Comparison of ENCODE assay signal across 8 cellular contexts in genomic region chr1:158203693-158204457, GRCh38. TPM values are rescaled to one million over a fixed set of nuclear protein-coding genes. Genes with fewer than 3 reads are reported as not detected.
A peak's percentile ranks its signal among the peaks of the same experiment; 100 is the strongest.
DNase-seq lines count a peak whose midpoint lies in the region; ATAC-seq and TF ChIP-seq lines count a peak whose summit lies in the region.

No MANE protein-coding gene starts in this region.

- peak overlapping the region; percentile 85; the same call in 1 of the 2 replicates for H2AFZ ChIP-seq in OCI-LY7 (ENCODE audit: low read length)

- no peak overlapping the region for H3K4me3 Mint-ChIP-seq in chondrocyte (ENCODE audit: unreplicated experiment)

- peaks cover 2% of the 10 kb centered on the region for H3K9me3 Mint-ChIP-seq in chondrocyte (ENCODE audit: low read depth)

- no peaks in the 10 kb centered on the region for H3K27me3 ChIP-seq in AG04450 (ENCODE audit: control insufficient read depth, insufficient read depth, low read length)

- no peaks in the 10 kb centered on the region for H3K36me3 Mint-ChIP-seq in chondrocyte (ENCODE audit: low read depth)

- in situ Hi-C loops in G401 (cut with HindIII; ENCODE audit: low sequenced_read_pairs) = no loop called here

- CTCF ChIA-PET in AG04450 (lab: Charles Lee) (interaction anchor here (0.6 to 6.0 kb wide), 23 partner anchors 10 to 867 kb away, joined by 3 to 79 read pairs (median 4); no protein-coding TSS in a partner anchor), OCI-LY7 (lab: Charles Lee; ENCODE audit: unreplicated experiment) (interaction anchor here (0.6 to 1.8 kb wide), 6 partner anchors 41 to 292 kb away, joined by 3 to 13 read pairs (median 3); no protein-coding TSS in a partner anchor)

- no peaks in the 10 kb centered on the region for H3K79me2 ChIP-seq in OCI-LY7 (ENCODE audit: insufficient read depth, low read depth, low read length)

- ATAC-seq in HG03432 (IDR thresholded peaks at IDR 0.05; ENCODE audit: unreplicated experiment) = peak; percentile 51
- ATAC-seq in HG03342 (IDR thresholded peaks at IDR 0.05; ENCODE audit: unreplicated experiment) = no peak
- ATAC-seq in HG03571 (IDR thresholded peaks at IDR 0.05; ENCODE audit: unreplicated experiment) = no peak

- peaks cover 32% of the 10 kb centered on the region for H3K27me3 Mint-ChIP-seq in chondrocyte (ENCODE audit: low read depth)

- H3K27ac Mint-ChIP-seq in chondrocyte (ENCODE audit: unreplicated experiment) = no peak overlapping the region

- H3K4me1 Mint-ChIP-seq in chondrocyte (ENCODE audit: low read depth) = no peaks in the 10 kb centered on the region

- peak overlapping the region; percentile 31 for H3K4me2 ChIP-seq in OCI-LY7 (ENCODE audit: low read length)

- intact Hi-C loops in OCI-LY7 (cut with micrococcal nuclease; ENCODE audit: unreplicated experiment) = loop anchor here (1.0 to 10.0 kb wide), 3 partner anchors 23 to 291 kb away; partner anchors contain the start of gene CD1D

- H3K9me2 ChIP-seq in OCI-LY7 (ENCODE audit: insufficient read depth, low read length) = no peaks in the 10 kb centered on the region

- H3K4me1 ChIP-seq in OCI-LY7 (ENCODE audit: insufficient read depth, low read length, poor library complexity, severe bottlenecking) = peaks cover 6% of the 10 kb centered on the region

- no TSS peak for BruUV-seq in OCI-LY7 (replicated peaks; lab: Mats Ljungman, UMichigan)

- TF ChIP-seq CTCF in AG04450 (IDR thresholded peaks at IDR 0.05; ENCODE audit: low read depth, low read length) = peak; percentile 73
- TF ChIP-seq CTCF in OCI-LY7 (conservative IDR thresholded peaks at IDR 0.05; ENCODE audit: low read length) = peak; percentile 98
- TF ChIP-seq CTCF in chondrocyte (IDR thresholded peaks at IDR 0.05) = peak; percentile 94

- DNase-seq in AG04450 (ENCODE audit: low read depth, low spot score) = peak; percentile 23
- peak; percentile 53 for DNase-seq in G401 (ENCODE audit: low spot score)
- DNase-seq in OCI-LY7 (ENCODE audit: low spot score) = peak; percentile 75
- DNase-seq in chondrocyte (ENCODE audit: low spot score) = no peak
- DNase-seq in medulla oblongata (ENCODE audit: extremely low spot score) = peak; percentile 88

- no peaks in the 10 kb centered on the region for H3K36me3 ChIP-seq in OCI-LY7 (ENCODE audit: insufficient read depth, low read length)

- no peak overlapping the region for H3K27ac ChIP-seq in AG04450 (ENCODE audit: low read depth, low read length)
- H3K27ac ChIP-seq in OCI-LY7 (ENCODE audit: low read depth, low read length, poor library complexity, severe bottlenecking) = no peak overlapping the region

- H3K9me3 ChIP-seq in AG04450 (ENCODE audit: control insufficient read depth, insufficient read depth, low read length) = no peaks in the 10 kb centered on the region
- peaks cover 6% of the 10 kb centered on the region; the same call in 1 of the 2 replicates for H3K9me3 ChIP-seq in OCI-LY7 (ENCODE audit: low read length)

- H3K4me3 ChIP-seq in AG04450 (ENCODE audit: low read depth, low read length) (no peak overlapping the region), OCI-LY7 (ENCODE audit: low read depth, low read length, poor library complexity, severe bottlenecking) (no peak overlapping the region)

- POLR2A ChIA-PET in AG04450 (lab: Yijun Ruan, JAX) (no interaction called here), OCI-LY7 (lab: Charles Lee) (interaction anchor here (0.6 to 1.7 kb wide), 6 partner anchors 14 to 166 kb away, joined by 3 to 10 read pairs (median 4); no protein-coding TSS in a partner anchor)

- H4K20me1 ChIP-seq in OCI-LY7 (ENCODE audit: insufficient read depth, low read length) = no peaks in the 10 kb centered on the region

RNA-seq across cellular contexts. Expression of gene CD1D, which starts 23.2 kb away (rescaled TPM):
- not detected in 2 replicates for polyA plus RNA-seq in AG04450 (2011; rRNA removed)
- polyA minus RNA-seq in AG04450 (2011; rRNA and poly(A)+ RNA removed) = 0.18 TPM in 1 of 2 replicates, not detected in the other
- total RNA-seq in G401 (2014; rRNA removed; shearing (Covaris generic)) = not detected in 2 replicates
- total RNA-seq in OCI-LY7 (2014; rRNA removed; shearing (Covaris generic)) = 3.3 and 4.9 TPM in 2 replicates
- total RNA-seq in OCI-LY7 (2022) = 5.7 and 5.8 TPM in 2 replicates
- not detected in 3 replicates for total RNA-seq in chondrocyte

RNA-seq across cellular contexts. Expression of gene CD1A, which starts 50.3 kb away (rescaled TPM):
- polyA plus RNA-seq in AG04450 (2011; rRNA removed) = not detected in 2 replicates
- polyA minus RNA-seq in AG04450 (2011; rRNA and poly(A)+ RNA removed) = not detected in 2 replicates
- not detected in 2 replicates for total RNA-seq in G401 (2014; rRNA removed; shearing (Covaris generic))
- total RNA-seq in OCI-LY7 (2014; rRNA removed; shearing (Covaris generic)) = not detected in 2 replicates
- total RNA-seq in OCI-LY7 (2022) (0.40 and 0.57 TPM in 2 replicates), chondrocyte (not detected in 3 replicates)
